ENCODE assay signal across 1 cellular context in genomic region chr18:967037-967576, GRCh38.
TF ChIP-seq lines count a peak whose summit lies in the region.

No MANE protein-coding gene starts in this region.

TF ChIP-seq in K562, 482 proteins besides CTCF, POLR2A, EP300 and RAD21 (continued from another document and continues in another):
- peak; percentile 16; the same call in 1 of the 2 replicates for TF ChIP-seq DEAF1 (CRISPR knock-in tag; IDR thresholded peaks at IDR 0.05)
- no peak for TF ChIP-seq FOXJ3 (CRISPR knock-in tag; IDR thresholded peaks at IDR 0.05)
- no peak for TF ChIP-seq PREB (CRISPR knock-in tag; IDR thresholded peaks at IDR 0.05)
- TF ChIP-seq GTF2B (IDR thresholded peaks at IDR 0.05; ENCODE audit: extremely low read depth, insufficient read length), result no peak
- peak; percentile 98 for TF ChIP-seq CEBPB (tag; IDR thresholded peaks at IDR 0.05)
- TF ChIP-seq, protein P1, sequence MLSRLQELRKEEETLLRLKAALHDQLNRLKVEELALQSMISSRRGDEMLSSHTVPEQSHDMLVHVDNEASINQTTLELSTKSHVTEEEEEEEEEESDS (CRISPR knock-in tag; IDR thresholded peaks at IDR 0.05), result no peak
- TF ChIP-seq PHTF2 (CRISPR knock-in tag; IDR thresholded peaks at IDR 0.05), result no peak
- TF ChIP-seq ZNF76 (CRISPR knock-in tag; IDR thresholded peaks at IDR 0.05; ENCODE audit: borderline replicate concordance), result 0 out of 2 replicates have a peak, but pooled peaks have one; percentile 17
- TF ChIP-seq ZBTB9 (CRISPR knock-in tag; IDR thresholded peaks at IDR 0.05), result no peak
- no peak for TF ChIP-seq CCAR2 (IDR thresholded peaks at IDR 0.05; ENCODE audit: low read depth, low read length)
- no peak for TF ChIP-seq ZNF23 (CRISPR knock-in tag; IDR thresholded peaks at IDR 0.05)
- TF ChIP-seq NR2C1 (IDR thresholded peaks at IDR 0.05), result no peak
- 0 out of 2 replicates have a peak, but pooled peaks have one; percentile 39 for TF ChIP-seq NR2C1 (tag; IDR thresholded peaks at IDR 0.05)
- TF ChIP-seq FOXJ2 (tag; IDR thresholded peaks at IDR 0.05), result peak; percentile 74; the same call in 1 of the 2 replicates
- TF ChIP-seq ZNF655 (CRISPR knock-in tag; IDR thresholded peaks at IDR 0.05), result no peak
- TF ChIP-seq, protein P2, sequence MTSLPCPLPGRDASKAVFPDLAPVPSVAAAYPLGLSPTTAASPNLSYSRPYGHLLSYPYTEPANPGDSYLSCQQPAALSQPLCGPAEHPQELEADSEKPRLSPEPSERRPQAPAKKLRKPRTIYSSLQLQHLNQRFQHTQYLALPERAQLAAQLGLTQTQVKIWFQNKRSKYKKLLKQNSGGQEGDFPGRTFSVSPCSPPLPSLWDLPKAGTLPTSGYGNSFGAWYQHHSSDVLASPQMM (CRISPR knock-in tag; IDR thresholded peaks at IDR 0.05), result no peak
- TF ChIP-seq KDM4B (IDR thresholded peaks at IDR 0.05; ENCODE audit: borderline replicate concordance in 2 of 2, low read depth in 1 of 2), result no peak
- peak; percentile 91 for TF ChIP-seq SMARCA4 (IDR thresholded peaks at IDR 0.05)
- no peak for TF ChIP-seq TAF15 (IDR thresholded peaks at IDR 0.05; ENCODE audit: low read depth, low read length)
- no peak for TF ChIP-seq ZNF445 (CRISPR knock-in tag; IDR thresholded peaks at IDR 0.05; ENCODE audit: low read depth)
- TF ChIP-seq TBL1XR1 (IDR thresholded peaks at IDR 0.05; ENCODE audit: low read length in 2 of 2), result peak in 1 of 2 experiments; percentile 86; a peak in 2 of 4 replicates
- TF ChIP-seq, protein P3, sequence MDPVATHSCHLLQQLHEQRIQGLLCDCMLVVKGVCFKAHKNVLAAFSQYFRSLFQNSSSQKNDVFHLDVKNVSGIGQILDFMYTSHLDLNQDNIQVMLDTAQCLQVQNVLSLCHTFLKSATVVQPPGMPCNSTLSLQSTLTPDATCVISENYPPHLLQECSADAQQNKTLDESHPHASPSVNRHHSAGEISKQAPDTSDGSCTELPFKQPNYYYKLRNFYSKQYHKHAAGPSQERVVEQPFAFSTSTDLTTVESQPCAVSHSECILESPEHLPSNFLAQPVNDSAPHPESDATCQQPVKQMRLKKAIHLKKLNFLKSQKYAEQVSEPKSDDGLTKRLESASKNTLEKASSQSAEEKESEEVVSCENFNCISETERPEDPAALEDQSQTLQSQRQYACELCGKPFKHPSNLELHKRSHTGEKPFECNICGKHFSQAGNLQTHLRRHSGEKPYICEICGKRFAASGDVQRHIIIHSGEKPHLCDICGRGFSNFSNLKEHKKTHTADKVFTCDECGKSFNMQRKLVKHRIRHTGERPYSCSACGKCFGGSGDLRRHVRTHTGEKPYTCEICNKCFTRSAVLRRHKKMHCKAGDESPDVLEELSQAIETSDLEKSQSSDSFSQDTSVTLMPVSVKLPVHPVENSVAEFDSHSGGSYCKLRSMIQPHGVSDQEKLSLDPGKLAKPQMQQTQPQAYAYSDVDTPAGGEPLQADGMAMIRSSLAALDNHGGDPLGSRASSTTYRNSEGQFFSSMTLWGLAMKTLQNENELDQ (CRISPR knock-in tag; IDR thresholded peaks at IDR 0.05; ENCODE audit: borderline replicate concordance), result no peak
- no peak for TF ChIP-seq ZNF274 (IDR thresholded peaks at IDR 0.05; ENCODE audit: borderline replicate concordance, low read depth, low read length)
- peak; percentile 75 for TF ChIP-seq ELF1 (tag; IDR thresholded peaks at IDR 0.05)
- TF ChIP-seq, protein P4, sequence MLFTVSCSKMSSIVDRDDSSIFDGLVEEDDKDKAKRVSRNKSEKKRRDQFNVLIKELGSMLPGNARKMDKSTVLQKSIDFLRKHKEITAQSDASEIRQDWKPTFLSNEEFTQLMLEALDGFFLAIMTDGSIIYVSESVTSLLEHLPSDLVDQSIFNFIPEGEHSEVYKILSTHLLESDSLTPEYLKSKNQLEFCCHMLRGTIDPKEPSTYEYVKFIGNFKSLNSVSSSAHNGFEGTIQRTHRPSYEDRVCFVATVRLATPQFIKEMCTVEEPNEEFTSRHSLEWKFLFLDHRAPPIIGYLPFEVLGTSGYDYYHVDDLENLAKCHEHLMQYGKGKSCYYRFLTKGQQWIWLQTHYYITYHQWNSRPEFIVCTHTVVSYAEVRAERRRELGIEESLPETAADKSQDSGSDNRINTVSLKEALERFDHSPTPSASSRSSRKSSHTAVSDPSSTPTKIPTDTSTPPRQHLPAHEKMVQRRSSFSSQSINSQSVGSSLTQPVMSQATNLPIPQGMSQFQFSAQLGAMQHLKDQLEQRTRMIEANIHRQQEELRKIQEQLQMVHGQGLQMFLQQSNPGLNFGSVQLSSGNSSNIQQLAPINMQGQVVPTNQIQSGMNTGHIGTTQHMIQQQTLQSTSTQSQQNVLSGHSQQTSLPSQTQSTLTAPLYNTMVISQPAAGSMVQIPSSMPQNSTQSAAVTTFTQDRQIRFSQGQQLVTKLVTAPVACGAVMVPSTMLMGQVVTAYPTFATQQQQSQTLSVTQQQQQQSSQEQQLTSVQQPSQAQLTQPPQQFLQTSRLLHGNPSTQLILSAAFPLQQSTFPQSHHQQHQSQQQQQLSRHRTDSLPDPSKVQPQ (CRISPR knock-in tag; IDR thresholded peaks at IDR 0.05; ENCODE audit: borderline replicate concordance), result no peak
- TF ChIP-seq ZNF280A (IDR thresholded peaks at IDR 0.05; ENCODE audit: low read depth, partially characterized antibody), result no peak
- TF ChIP-seq ZNF347 (CRISPR knock-in tag; IDR thresholded peaks at IDR 0.05; ENCODE audit: low read depth), result no peak
- peak in 1 of 2 experiments; percentile 53; a peak in 2 of 4 replicates for TF ChIP-seq ZNF639 (CRISPR knock-in tag; conservative IDR thresholded peaks at IDR 0.05 in 1 of 2, IDR thresholded peaks at IDR 0.05 in 1 of 2)
- TF ChIP-seq ZNF644 (tag; IDR thresholded peaks at IDR 0.05; ENCODE audit: low read depth), result peak; percentile 75; the same call in 1 of the 2 replicates
- TF ChIP-seq NFYB (IDR thresholded peaks at IDR 0.05; ENCODE audit: extremely low read depth, insufficient read length), result no peak
- TF ChIP-seq, protein P5, sequence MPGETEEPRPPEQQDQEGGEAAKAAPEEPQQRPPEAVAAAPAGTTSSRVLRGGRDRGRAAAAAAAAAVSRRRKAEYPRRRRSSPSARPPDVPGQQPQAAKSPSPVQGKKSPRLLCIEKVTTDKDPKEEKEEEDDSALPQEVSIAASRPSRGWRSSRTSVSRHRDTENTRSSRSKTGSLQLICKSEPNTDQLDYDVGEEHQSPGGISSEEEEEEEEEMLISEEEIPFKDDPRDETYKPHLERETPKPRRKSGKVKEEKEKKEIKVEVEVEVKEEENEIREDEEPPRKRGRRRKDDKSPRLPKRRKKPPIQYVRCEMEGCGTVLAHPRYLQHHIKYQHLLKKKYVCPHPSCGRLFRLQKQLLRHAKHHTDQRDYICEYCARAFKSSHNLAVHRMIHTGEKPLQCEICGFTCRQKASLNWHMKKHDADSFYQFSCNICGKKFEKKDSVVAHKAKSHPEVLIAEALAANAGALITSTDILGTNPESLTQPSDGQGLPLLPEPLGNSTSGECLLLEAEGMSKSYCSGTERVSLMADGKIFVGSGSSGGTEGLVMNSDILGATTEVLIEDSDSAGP (CRISPR knock-in tag; IDR thresholded peaks at IDR 0.05), result no peak
- no peak for TF ChIP-seq TFAP4 (CRISPR knock-in tag; IDR thresholded peaks at IDR 0.05; ENCODE audit: borderline replicate concordance)
- peak; percentile 48; the same call in 1 of the 2 replicates for TF ChIP-seq GABPA (tag; conservative IDR thresholded peaks at IDR 0.05; ENCODE audit: low read depth)
